23 cellular contexts compared by ENCODE assay signal in the genomic region with DNA sequence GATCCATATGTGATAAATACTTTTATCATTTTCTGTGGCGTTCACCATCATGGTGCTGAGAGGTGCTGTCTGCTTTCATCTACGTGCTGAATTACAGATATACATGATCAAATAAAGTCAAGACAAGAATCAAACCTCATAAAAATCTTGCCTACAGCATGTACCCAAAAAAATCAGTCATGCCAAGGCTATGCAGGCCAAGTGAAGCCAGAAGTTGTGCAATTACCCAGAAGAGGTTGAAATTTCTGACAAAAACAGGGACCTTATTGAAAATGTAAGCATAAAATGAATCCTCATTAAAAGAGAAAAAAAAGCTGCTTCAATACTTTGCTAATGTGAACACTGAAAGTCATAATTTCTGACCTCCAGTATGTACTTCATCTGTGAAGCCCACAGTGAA.
"Had no signal": no experiment of that assay in that cellular context is flagged by ENCODE, and none has a peak within 500 bp of the region (broad histone marks: within the 10 kb centered on the region; RNA-seq: fewer than 3 reads in every experiment).

No MANE protein-coding gene starts in this region.

- H3K4me3 Mint-ChIP-seq: activated B cell treated with CpG ODN at 0.5 μM for 24 hours; activated CD4-positive, alpha-beta memory T cell treated with anti-CD3 and anti-CD28 coated beads for 36 hours; activated CD4-positive, alpha-beta T cell treated with anti-CD3 and anti-CD28 coated beads, Interleukin-2, amount 10 ng/mL, durations not matched to agents 7 days and 5 days; activated naive CD8-positive, alpha-beta T cell; activated T-cell treated with anti-CD3 and anti-CD28 coated beads, Interleukin-2, amount 50 U/mL, for 4 hours; T-helper 1 cell treated with Interleukin-12 subunit alpha and Interleukin-12 subunit beta and Interleukin-4 antibody, amounts not matched to agents 30 μg/mL and 1 μg/mL, for 36 hours had no signal

- H3K27me3 ChIP-seq: brain microvascular endothelial cell had no signal

- H3K36me3 ChIP-seq: brain microvascular endothelial cell had no signal

- H3K4me3 ChIP-seq: SK-N-MC had no signal

- H3K36me3 Mint-ChIP-seq: activated CD4-positive, alpha-beta memory T cell treated with anti-CD3 and anti-CD28 coated beads for 36 hours; activated naive CD8-positive, alpha-beta T cell had no signal

- DNase-seq: activated B cell treated with CpG ODN at 0.5 μM for 24 hours; activated CD4-positive, alpha-beta memory T cell treated with anti-CD3 and anti-CD28 coated beads for 36 hours; activated CD4-positive, alpha-beta T cell treated with anti-CD3 and anti-CD28 coated beads for 1 hour; activated CD4-positive, alpha-beta T cell treated with anti-CD3 and anti-CD28 coated beads, Interleukin-2, amount 10 ng/mL, durations not matched to agents 7 days and 5 days; activated CD8-positive, alpha-beta memory T cell treated with anti-CD3 and anti-CD28 coated beads for 24 hours; activated effector memory CD4-positive, alpha-beta T cell treated with anti-CD3 and anti-CD28 coated beads, Interleukin-2, amount 50 U/mL, for 16 hours; activated naive CD4-positive, alpha-beta T cell treated with Interleukin-2 at 50 U/mL for 16 hours; activated T-cell treated with anti-CD3 and anti-CD28 coated beads, Interleukin-2, amount 50 U/mL, for 4 hours; brain microvascular endothelial cell; NCI-H1105 treated with DMSO at 0.1 percent for 48 hours; NCI-H1436 treated with DMSO at 0.1 percent for 48 hours; NCI-H187; NCI-H2081; NCI-H510A treated with DMSO at 0.1 percent for 48 hours; NK-92 treated with Interleukin-12 subunit alpha and Interleukin-12 subunit beta, amount 100 ng/mL, for 24 hours; OCI-M1; RPMI8226; T-helper 9 cell had no signal

- H3K27ac ChIP-seq: brain microvascular endothelial cell, SK-N-MC had no signal

- ATAC-seq: activated T-cell treated with anti-CD3 and anti-CD28 coated beads, Interleukin-2, amount 50 U/mL, for 4 hours; Panc1; Right ventricle myocardium inferior had no signal

- H3K27ac Mint-ChIP-seq: activated CD4-positive, alpha-beta memory T cell treated with anti-CD3 and anti-CD28 coated beads for 36 hours; activated CD4-positive, alpha-beta T cell treated with anti-CD3 and anti-CD28 coated beads, Interleukin-2, amount 10 ng/mL, durations not matched to agents 7 days and 5 days; activated naive CD8-positive, alpha-beta T cell; T-helper 1 cell treated with Interleukin-12 subunit alpha and Interleukin-12 subunit beta and Interleukin-4 antibody, amounts not matched to agents 30 μg/mL and 1 μg/mL, for 36 hours had no signal

- H3K27me3 Mint-ChIP-seq: activated B cell treated with CpG ODN at 0.5 μM for 24 hours; activated CD4-positive, alpha-beta memory T cell treated with anti-CD3 and anti-CD28 coated beads for 36 hours; activated naive CD8-positive, alpha-beta T cell had no signal

- H3K9me3 Mint-ChIP-seq: activated B cell treated with CpG ODN at 0.5 μM for 24 hours; activated CD4-positive, alpha-beta memory T cell treated with anti-CD3 and anti-CD28 coated beads for 36 hours; activated CD4-positive, alpha-beta T cell treated with anti-CD3 and anti-CD28 coated beads, Interleukin-2, amount 10 ng/mL, durations not matched to agents 7 days and 5 days; activated T-cell treated with anti-CD3 and anti-CD28 coated beads, Interleukin-2, amount 50 U/mL, for 4 hours; T-helper 1 cell treated with Interleukin-12 subunit alpha and Interleukin-12 subunit beta and Interleukin-4 antibody, amounts not matched to agents 30 μg/mL and 1 μg/mL, for 36 hours had no signal
